Comparison of ENCODE assay signal across 12 cellular contexts in genomic region chr3:71061581-71061980, GRCh38.
DNase-seq lines count a peak whose midpoint lies in the region; ATAC-seq and TF ChIP-seq lines count a peak whose summit lies in the region.
"Had no signal": no experiment of that assay in that cellular context is flagged by ENCODE, and none has a peak within 500 bp of the region (broad histone marks: within the 10 kb centered on the region; RNA-seq: fewer than 3 reads in every experiment).

No MANE protein-coding gene starts in this region.

- 65% methylated on average over 3 of the region's 3 CpGs for WGBS in hepatocyte (ENCODE audit: low lambda C conversion rate, missing lambda C conversion rate)

- H3K27me3 Mint-ChIP-seq in Calu3 (ENCODE audit: unreplicated experiment), result no peaks in the 10 kb centered on the region
- no peaks in the 10 kb centered on the region for H3K27me3 Mint-ChIP-seq in osteocyte (ENCODE audit: unreplicated experiment)
- H3K27me3 Mint-ChIP-seq: natural killer cell treated with Interleukin-12 subunit alpha and Interleukin-12 subunit beta and Interleukin-15 and Interleukin-18, amount 100 ng/mL, for 72 hours had no signal

- CTCF ChIA-PET in Calu3 (lab: Charles Lee), result no interaction called here

- H3K9me3 Mint-ChIP-seq in Calu3 (ENCODE audit: low read depth, unreplicated experiment), result no peaks in the 10 kb centered on the region
- H3K9me3 Mint-ChIP-seq in osteocyte (ENCODE audit: unreplicated experiment), result no peaks in the 10 kb centered on the region
- H3K9me3 Mint-ChIP-seq: natural killer cell treated with Interleukin-12 subunit alpha and Interleukin-12 subunit beta and Interleukin-15 and Interleukin-18, amount 100 ng/mL, for 72 hours had no signal

- TF ChIP-seq CTCF in Calu3 (IDR thresholded peaks at IDR 0.05; ENCODE audit: unreplicated experiment) (no peak), RWPE2 (IDR thresholded peaks at IDR 0.05; ENCODE audit: poor library complexity, severe bottlenecking) (no peak), hepatocyte (IDR thresholded peaks at IDR 0.05; ENCODE audit: poor library complexity) (no peak), osteocyte (IDR thresholded peaks at IDR 0.05) (no peak)

- intact Hi-C loops in Calu3 (cut with micrococcal nuclease; ENCODE audit: unreplicated experiment), result loop anchor here (2.0 to 10.0 kb wide), 3 partner anchors 34 to 523 kb away; no protein-coding TSS in a partner anchor

- H2AFZ ChIP-seq in hepatocyte, result no peak overlapping the region

- H3K27me3 ChIP-seq in RWPE2 (ENCODE audit: insufficient read depth, poor library complexity, severe bottlenecking) (no peaks in the 10 kb centered on the region), hepatocyte (no peaks in the 10 kb centered on the region)

- H3K4me1 Mint-ChIP-seq in Calu3 (ENCODE audit: low read depth, unreplicated experiment) (peaks cover 27% of the 10 kb centered on the region), osteocyte (ENCODE audit: unreplicated experiment) (peaks cover 67% of the 10 kb centered on the region)

- H3K9me2 ChIP-seq in hepatocyte (replicated peaks; ENCODE audit: insufficient read depth), result no peaks in the 10 kb centered on the region

- H3K27ac Mint-ChIP-seq in Calu3 (ENCODE audit: unreplicated experiment), result peak overlapping the region; percentile 75
- no peak overlapping the region for H3K27ac Mint-ChIP-seq in osteocyte (ENCODE audit: unreplicated experiment)
- H3K27ac Mint-ChIP-seq: natural killer cell treated with Interleukin-12 subunit alpha and Interleukin-12 subunit beta and Interleukin-15 and Interleukin-18, amount 100 ng/mL, for 72 hours had no signal

- H3K36me3 Mint-ChIP-seq in Calu3 (ENCODE audit: insufficient read depth, unreplicated experiment), result peaks cover 7% of the 10 kb centered on the region
- H3K36me3 Mint-ChIP-seq in osteocyte (ENCODE audit: unreplicated experiment), result no peaks in the 10 kb centered on the region
- H3K36me3 Mint-ChIP-seq: natural killer cell treated with Interleukin-12 subunit alpha and Interleukin-12 subunit beta and Interleukin-15 and Interleukin-18, amount 100 ng/mL, for 72 hours had no signal

- BruUV-seq in Calu3 (replicated peaks; lab: Mats Ljungman, UMichigan), result no TSS peak

- H3K4me3 Mint-ChIP-seq in Calu3 (ENCODE audit: low read depth, unreplicated experiment) (no peak overlapping the region), osteocyte (ENCODE audit: unreplicated experiment) (no peak overlapping the region)
- H3K4me3 Mint-ChIP-seq: natural killer cell treated with Interleukin-12 subunit alpha and Interleukin-12 subunit beta and Interleukin-15 and Interleukin-18, amount 100 ng/mL, for 72 hours had no signal

- H3K27ac ChIP-seq in RWPE2 (ENCODE audit: poor library complexity, severe bottlenecking), result peak overlapping the region; percentile 96
- H3K27ac ChIP-seq in hepatocyte, result peak overlapping the region; percentile 93
- H3K27ac ChIP-seq in skin epidermis, result peak overlapping the region in 11 of 21 experiments; percentile 12 to 96 (median 88)

- no peaks in the 10 kb centered on the region for H3K36me3 ChIP-seq in RWPE2 (ENCODE audit: low read depth)
- no peaks in the 10 kb centered on the region for H3K36me3 ChIP-seq in hepatocyte (replicated peaks; ENCODE audit: insufficient read depth, low read depth)

- ATAC-seq in RWPE2 (ENCODE audit: low read depth), result no peak
- ATAC-seq: natural killer cell treated with Interleukin-12 subunit alpha and Interleukin-12 subunit beta and Interleukin-15 and Interleukin-18, amount 100 ng/mL, for 72 hours had no signal

- H3K4me1 ChIP-seq in RWPE2 (ENCODE audit: insufficient read depth, poor library complexity, severe bottlenecking), result peaks cover 53% of the 10 kb centered on the region
- H3K4me1 ChIP-seq in hepatocyte (ENCODE audit: insufficient read depth), result peaks cover 37% of the 10 kb centered on the region

- peak overlapping the region; percentile 91 for H3K4me2 ChIP-seq in hepatocyte

- H3K79me2 ChIP-seq in hepatocyte, result peaks cover 90% of the 10 kb centered on the region

- H3K9me3 ChIP-seq in RWPE2 (ENCODE audit: severe bottlenecking) (no peaks in the 10 kb centered on the region), hepatocyte (ENCODE audit: low read depth) (no peaks in the 10 kb centered on the region)

- peaks cover 20% of the 10 kb centered on the region for H4K20me1 ChIP-seq in hepatocyte (ENCODE audit: insufficient read depth, poor library complexity, severe bottlenecking)

- DNase-seq in Calu3 (no peak), RWPE2 (ENCODE audit: low spot score) (no peak), hepatocyte (ENCODE audit: low spot score) (no peak), osteocyte (ENCODE audit: extremely low spot score, unreplicated experiment) (no peak), NCI-H2196 treated with DMSO at 0.1 percent for 48 hours (lab: John Stamatoyannopoulos, UW; ENCODE audit: unreplicated experiment) (no peak)
- DNase-seq in stimulated activated naive CD4-positive, alpha-beta T cell (lab: John Stamatoyannopoulos, UW), result no peak
- no peak for DNase-seq in activated CD4-positive, alpha-beta T cell treated with anti-CD3 and anti-CD28 coated beads for 48 hours
- DNase-seq: activated T-cell treated with anti-CD3 and anti-CD28 coated beads, Interleukin-2, amount 50 U/mL, for 1 hour; MM.1S; NCI-H446 treated with DMSO at 0.1 percent for 48 hours had no signal

- H3K4me3 ChIP-seq in RWPE2 (ENCODE audit: severe bottlenecking), result peak overlapping the region; percentile 63
- no peak overlapping the region for H3K4me3 ChIP-seq in hepatocyte
- H3K4me3 ChIP-seq in skin epidermis, result no peak overlapping the region
